Comparison of ENCODE assay signal across 12 cellular contexts in the genomic region with DNA sequence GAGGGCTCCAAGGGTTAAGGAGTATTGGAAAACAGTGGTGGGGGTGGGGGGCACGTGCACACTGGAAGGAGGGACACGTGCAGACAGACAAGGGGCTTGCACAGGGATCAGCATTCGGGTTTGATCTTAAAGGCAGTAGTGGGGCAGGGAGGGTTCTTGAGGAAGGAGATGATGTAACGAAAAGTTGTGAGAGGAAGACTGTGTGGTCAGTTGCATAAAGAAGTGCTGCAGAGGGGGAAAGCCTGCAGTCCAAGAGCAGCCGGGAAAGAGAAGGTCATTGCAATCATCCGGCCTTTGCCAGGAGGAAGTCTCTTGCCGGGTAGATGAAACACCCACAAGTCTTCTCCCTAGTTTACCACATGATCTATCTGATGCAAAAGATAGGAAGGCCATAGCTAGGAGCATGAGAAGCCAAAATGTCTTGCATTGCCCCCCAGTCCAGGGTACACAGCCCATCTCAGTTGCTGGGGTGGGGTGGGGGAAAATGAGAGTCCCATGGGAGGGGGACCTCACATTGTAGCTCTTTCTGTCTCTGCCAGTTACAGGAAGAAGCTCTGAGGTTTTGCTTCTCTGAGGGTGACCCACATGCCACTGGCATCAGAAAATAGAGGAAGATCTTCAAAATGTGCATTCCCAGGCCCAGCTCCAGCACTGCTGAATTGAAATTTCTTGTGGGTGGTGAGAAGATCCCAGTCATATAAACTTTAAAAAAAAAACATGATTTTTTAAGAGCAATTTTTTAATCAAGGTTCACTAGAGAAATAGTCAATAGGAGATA.
DNase-seq lines count a peak whose midpoint lies in the region; ATAC-seq, FAIRE-seq and TF ChIP-seq lines count a peak whose summit lies in the region.
"Had no signal": no experiment of that assay in that cellular context is flagged by ENCODE, and none has a peak within 500 bp of the region (broad histone marks: within the 10 kb centered on the region; RNA-seq: fewer than 3 reads in every experiment).

No MANE protein-coding gene starts in this region.

- peak; percentile 83 for DNase-seq in CD14-positive monocyte (ENCODE audit: low spot score)
- peak; percentile 95 for DNase-seq in NOMO-1 treated with dmso at 0.1 percent for 144 hours (lab: John Stamatoyannopoulos, UW; ENCODE audit: unreplicated experiment)
- peak; percentile 44 for DNase-seq in fibroblast of mammary gland (ENCODE audit: low read depth)
- no peak for DNase-seq in neural progenitor cell (ENCODE audit: low spot score)
- no peak for DNase-seq in occipital lobe (lab: John Stamatoyannopoulos, UW)
- no peak for DNase-seq in MM.1S
- DNase-seq in HTR-8/SVneo (ENCODE audit: insufficient read length, low spot score) = no peak
- DNase-seq: NCI-H1694 treated with DMSO at 0.1 percent for 48 hours, RPMI8226 had no signal

- H3K4me2 ChIP-seq in neural progenitor cell (no peak overlapping the region), MM.1S (ENCODE audit: low read depth, low read length) (no peak overlapping the region)

- H3K27me3 Mint-ChIP-seq in CD14-positive monocyte (ENCODE audit: low read depth in 3 of 3) (peaks cover 0 to 2% (median 0%) of the 10 kb centered on the region in 3 donors), neural progenitor cell (ENCODE audit: insufficient read depth, low read depth) (peaks cover 4% of the 10 kb centered on the region)

- H3K27me3 ChIP-seq in neural progenitor cell (no peaks in the 10 kb centered on the region), MM.1S (replicated peaks; ENCODE audit: insufficient read depth, low read length) (no peaks in the 10 kb centered on the region)

- H3K4me3 Mint-ChIP-seq in CD14-positive monocyte (peak overlapping the region; percentile 47 to 67), neural progenitor cell (no peak overlapping the region)
- H3K4me3 Mint-ChIP-seq: memory B cell had no signal

- H3K4me1 Mint-ChIP-seq in CD14-positive monocyte (peaks cover 88% of the 10 kb centered on the region), neural progenitor cell (peaks cover 32% of the 10 kb centered on the region)

- no peak overlapping the region for H3K27ac ChIP-seq in neural progenitor cell
- no peak overlapping the region for H3K27ac ChIP-seq in MM.1S (ENCODE audit: low read length)

- no peak for ATAC-seq in HG02678 (IDR thresholded peaks at IDR 0.05; ENCODE audit: unreplicated experiment)

- peak overlapping the region; percentile 91 to 96 (median 94) for H3K27ac Mint-ChIP-seq in CD14-positive monocyte
- peak overlapping the region; percentile 2 for H3K27ac Mint-ChIP-seq in neural progenitor cell
- H3K27ac Mint-ChIP-seq: memory B cell had no signal

- H3K9me2 ChIP-seq in MM.1S (replicated peaks; ENCODE audit: insufficient read depth, low read length) = no peaks in the 10 kb centered on the region

- H3K36me3 ChIP-seq in neural progenitor cell (no peaks in the 10 kb centered on the region), MM.1S (replicated peaks; ENCODE audit: insufficient read depth, low read length) (no peaks in the 10 kb centered on the region)

- H4K20me1 ChIP-seq in neural progenitor cell (ENCODE audit: low read depth) (no peaks in the 10 kb centered on the region), MM.1S (ENCODE audit: insufficient read depth, low read length) (no peaks in the 10 kb centered on the region)

- H3K79me2 ChIP-seq in neural progenitor cell (ENCODE audit: low read depth) (no peaks in the 10 kb centered on the region), MM.1S (ENCODE audit: low read length) (no peaks in the 10 kb centered on the region)

- intact Hi-C loops in CD14-positive monocyte (cut with micrococcal nuclease) = loop anchor here (5.0 kb wide), 3 partner anchors 41 to 81 kb away; no protein-coding TSS in a partner anchor

- peaks cover 14% of the 10 kb centered on the region for H3K4me1 ChIP-seq in neural progenitor cell
- no peaks in the 10 kb centered on the region for H3K4me1 ChIP-seq in MM.1S (ENCODE audit: low read length)

- H3K9me3 Mint-ChIP-seq in CD14-positive monocyte = no peaks in the 10 kb centered on the region
- no peaks in the 10 kb centered on the region for H3K9me3 Mint-ChIP-seq in neural progenitor cell

- H3K9ac ChIP-seq in neural progenitor cell = no peak overlapping the region
- H3K9ac ChIP-seq in MM.1S (ENCODE audit: low read length) = no peak overlapping the region

- H3F3A ChIP-seq in neural progenitor cell (ENCODE audit: low read depth) (peaks cover 11% of the 10 kb centered on the region), MM.1S (ENCODE audit: insufficient read depth, low read length) (no peaks in the 10 kb centered on the region)

- H3K9me3 ChIP-seq in neural progenitor cell (ENCODE audit: low read depth) = no peaks in the 10 kb centered on the region
- no peaks in the 10 kb centered on the region for H3K9me3 ChIP-seq in MM.1S (replicated peaks; ENCODE audit: insufficient read depth, low read length)

- H3K4me3 ChIP-seq in fibroblast of mammary gland (ENCODE audit: control insufficient read depth, low read depth, low read length) (no peak overlapping the region), neural progenitor cell (no peak overlapping the region), MM.1S (ENCODE audit: low read length) (no peak overlapping the region)

- H2AFZ ChIP-seq in neural progenitor cell (replicated peaks) (no peak overlapping the region), MM.1S (ENCODE audit: low read length) (no peak overlapping the region)

- H3K36me3 Mint-ChIP-seq in CD14-positive monocyte (peaks cover 0 to 2% of the 10 kb centered on the region in 2 donors), neural progenitor cell (no peaks in the 10 kb centered on the region)
- H3K36me3 Mint-ChIP-seq: memory B cell had no signal

- TF ChIP-seq CTCF in CD14-positive monocyte (IDR thresholded peaks at IDR 0.05) (no peak), fibroblast of mammary gland (conservative IDR thresholded peaks at IDR 0.05; ENCODE audit: control insufficient read depth, insufficient read depth, low read depth, low read length) (no peak), neural progenitor cell (IDR thresholded peaks at IDR 0.05) (no peak), MM.1S (IDR thresholded peaks at IDR 0.05; ENCODE audit: low read length) (no peak)

- FAIRE-seq in HTR-8/SVneo (lab: Jason Lieb, UNC) = no peak
- FAIRE-seq: astrocyte had no signal

Comparison
In these comparisons a context has a peak if more than half of its experiments do, and no peak if none do; other contexts are left out.
1. DNase-seq: peak in CD14-positive monocyte (single experiment), NOMO-1 treated with dmso at 0.1 percent for 144 hours (single experiment) and fibroblast of mammary gland (single experiment); none in neural progenitor cell (single experiment), occipital lobe (single experiment), MM.1S (single experiment) and HTR-8/SVneo (single experiment).